ENCODE assay signal across 14 cellular contexts in genomic region chr6:48110436-48111142, GRCh38. TPM values are rescaled to one million over a fixed set of nuclear protein-coding genes. Genes with fewer than 3 reads are reported as not detected.
A peak's percentile ranks its signal among the peaks of the same experiment; 100 is the strongest.
DNase-seq lines count a peak whose midpoint lies in the region; ATAC-seq and TF ChIP-seq lines count a peak whose summit lies in the region.
"Had no signal": no experiment of that assay in that cellular context is flagged by ENCODE, and none has a peak within 500 bp of the region (broad histone marks: within the 10 kb centered on the region; RNA-seq: fewer than 3 reads in every experiment).

No MANE protein-coding gene starts in this region.

- peak overlapping the region; percentile 62 for H2AFZ ChIP-seq in mammary epithelial cell (ENCODE audit: low read depth, low read length)

- no peaks in the 10 kb centered on the region for H4K20me1 ChIP-seq in mammary epithelial cell (ENCODE audit: insufficient read depth, low read length)

- H3K27me3 ChIP-seq in right cardiac atrium (ENCODE audit: control insufficient read depth, insufficient read depth): no peaks in the 10 kb centered on the region
- no peaks in the 10 kb centered on the region for H3K27me3 ChIP-seq in right atrium auricular region
- H3K27me3 ChIP-seq in mammary epithelial cell (ENCODE audit: insufficient read depth, low read length): no peaks in the 10 kb centered on the region
- H3K27me3 ChIP-seq: gastrocnemius medialis had no signal

- BruUV-seq in mammary epithelial cell (replicated peaks; lab: Mats Ljungman, UMichigan): no TSS peak

- peak overlapping the region; percentile 78 for H3K4me2 ChIP-seq in mammary epithelial cell (ENCODE audit: insufficient read depth, low read depth, low read length)

- no peak for ATAC-seq in right cardiac atrium
- ATAC-seq in HG03439 (IDR thresholded peaks at IDR 0.05; ENCODE audit: unreplicated experiment): no peak

- in situ Hi-C loops in mammary epithelial cell (cut with MboI; ENCODE audit: low sequenced_read_pairs in 2 of 2): no loop called here

- H3K9me3 ChIP-seq in right cardiac atrium (ENCODE audit: control insufficient read depth, low read length) (no peaks in the 10 kb centered on the region), right atrium auricular region (no peaks in the 10 kb centered on the region), mammary epithelial cell (replicated peaks; ENCODE audit: insufficient read depth, low read length) (no peaks in the 10 kb centered on the region)
- H3K9me3 ChIP-seq: gastrocnemius medialis had no signal

- H3K79me2 ChIP-seq in mammary epithelial cell (ENCODE audit: insufficient read depth, low read length): peaks cover 37% of the 10 kb centered on the region

- H3K27ac ChIP-seq in right cardiac atrium (ENCODE audit: low read length) (no peak overlapping the region), right atrium auricular region (no peak overlapping the region), mammary epithelial cell (ENCODE audit: insufficient read depth, low read depth, low read length) (peak overlapping the region; percentile 93)

- WGBS in right cardiac atrium: 89% methylated on average over 2 of the region's 2 CpGs
- WGBS in mammary epithelial cell (ENCODE audit: low coverage, missing lambda C conversion rate): 0% methylated on average over 2 of the region's 2 CpGs

- DNase-seq in right cardiac atrium (no peak), right atrium auricular region (ENCODE audit: low spot score) (no peak), mammary epithelial cell (no peak), kidney glomerular epithelial cell (lab: John Stamatoyannopoulos, UW) (peak; percentile 39), DMS153 (lab: John Stamatoyannopoulos, UW) (no peak), NCI-H1694 treated with DMSO at 0.1 percent for 48 hours (lab: John Stamatoyannopoulos, UW) (no peak), NCI-H2107 (lab: John Stamatoyannopoulos, UW) (no peak)
- DNase-seq: activated CD4-positive, alpha-beta T cell treated with anti-CD3 and anti-CD28 coated beads, Interleukin-2, amount 10 ng/mL, durations not matched to agents 7 days and 5 days; activated naive CD8-positive, alpha-beta T cell treated with anti-CD3 and anti-CD28 coated beads for 36 hours; gastrocnemius medialis; NCI-H1048; nucleus accumbens had no signal

- H3K36me3 ChIP-seq in right atrium auricular region (no peaks in the 10 kb centered on the region), mammary epithelial cell (ENCODE audit: insufficient read depth, low read length) (no peaks in the 10 kb centered on the region)
- H3K36me3 ChIP-seq: gastrocnemius medialis had no signal

- H3K4me3 ChIP-seq in right cardiac atrium (ENCODE audit: low read length): peak overlapping the region; percentile 15
- H3K4me3 ChIP-seq in right atrium auricular region: peak overlapping the region in 1 of 2 donors; percentile 33
- H3K4me3 ChIP-seq in mammary epithelial cell (replicated peaks in 1 of 3; ENCODE audit: insufficient read depth in 1 of 3, low read depth in 2 of 3, low read length in 3 of 3): peak overlapping the region; percentile 59 to 87 (median 74)

- TF ChIP-seq CTCF in right atrium auricular region (IDR thresholded peaks at IDR 0.05): no peak
- no peak for TF ChIP-seq CTCF in mammary epithelial cell (conservative IDR thresholded peaks at IDR 0.05 in 1 of 2, IDR thresholded peaks at IDR 0.05 in 1 of 2; ENCODE audit: extremely low read depth in 1 of 2, insufficient read depth in 1 of 2, low read depth in 1 of 2, low read length in 2 of 2)

- H3K4me1 ChIP-seq in right cardiac atrium (ENCODE audit: control insufficient read depth, insufficient read depth, low read length) (no peaks in the 10 kb centered on the region), right atrium auricular region (no peaks in the 10 kb centered on the region), mammary epithelial cell (ENCODE audit: insufficient read depth, low read length) (peaks cover 6% of the 10 kb centered on the region)
- H3K4me1 ChIP-seq: gastrocnemius medialis had no signal

- intact Hi-C loops in right cardiac atrium (cut with DNase I) (no loop called here), mammary epithelial cell (cut with micrococcal nuclease) (no loop called here)

- CTCF ChIA-PET in mammary epithelial cell (lab: Charles Lee; ENCODE audit: low non-redundant PET): no interaction called here

- peak overlapping the region; percentile 90 for H3K9ac ChIP-seq in mammary epithelial cell (ENCODE audit: insufficient read depth, low read length)

- dilution Hi-C loops in mammary epithelial cell (cut with HindIII; ENCODE audit: low sequenced_read_pairs): no loop called here

RNA-seq across cellular contexts. Expression of gene PTCHD4, which starts 0.4 kb away (rescaled TPM):
- total RNA-seq in right cardiac atrium: under 1 TPM; 0.49 to 0.91 (median 0.56) TPM
- polyA plus RNA-seq in right cardiac atrium: 0.09 TPM
- 1 to 10 TPM in 1 of 2 donors, under 1 TPM in 1; 0.51 to 1.0 TPM for total RNA-seq in right atrium auricular region
- total RNA-seq in mammary epithelial cell: 1 to 10 TPM; 1.2 to 1.3 TPM
- polyA plus RNA-seq in mammary epithelial cell: 0.87 TPM
- polyA minus RNA-seq in mammary epithelial cell: not detected
- total RNA-seq: activated CD4-positive, alpha-beta T cell treated with anti-CD3 and anti-CD28 coated beads, Interleukin-2, amount 10 ng/mL, durations not matched to agents 7 days and 5 days; activated naive CD8-positive, alpha-beta T cell treated with anti-CD3 and anti-CD28 coated beads for 36 hours; OCI-LY7 had no signal
